ENCODE assay signal across 8 cellular contexts in the genomic region with DNA sequence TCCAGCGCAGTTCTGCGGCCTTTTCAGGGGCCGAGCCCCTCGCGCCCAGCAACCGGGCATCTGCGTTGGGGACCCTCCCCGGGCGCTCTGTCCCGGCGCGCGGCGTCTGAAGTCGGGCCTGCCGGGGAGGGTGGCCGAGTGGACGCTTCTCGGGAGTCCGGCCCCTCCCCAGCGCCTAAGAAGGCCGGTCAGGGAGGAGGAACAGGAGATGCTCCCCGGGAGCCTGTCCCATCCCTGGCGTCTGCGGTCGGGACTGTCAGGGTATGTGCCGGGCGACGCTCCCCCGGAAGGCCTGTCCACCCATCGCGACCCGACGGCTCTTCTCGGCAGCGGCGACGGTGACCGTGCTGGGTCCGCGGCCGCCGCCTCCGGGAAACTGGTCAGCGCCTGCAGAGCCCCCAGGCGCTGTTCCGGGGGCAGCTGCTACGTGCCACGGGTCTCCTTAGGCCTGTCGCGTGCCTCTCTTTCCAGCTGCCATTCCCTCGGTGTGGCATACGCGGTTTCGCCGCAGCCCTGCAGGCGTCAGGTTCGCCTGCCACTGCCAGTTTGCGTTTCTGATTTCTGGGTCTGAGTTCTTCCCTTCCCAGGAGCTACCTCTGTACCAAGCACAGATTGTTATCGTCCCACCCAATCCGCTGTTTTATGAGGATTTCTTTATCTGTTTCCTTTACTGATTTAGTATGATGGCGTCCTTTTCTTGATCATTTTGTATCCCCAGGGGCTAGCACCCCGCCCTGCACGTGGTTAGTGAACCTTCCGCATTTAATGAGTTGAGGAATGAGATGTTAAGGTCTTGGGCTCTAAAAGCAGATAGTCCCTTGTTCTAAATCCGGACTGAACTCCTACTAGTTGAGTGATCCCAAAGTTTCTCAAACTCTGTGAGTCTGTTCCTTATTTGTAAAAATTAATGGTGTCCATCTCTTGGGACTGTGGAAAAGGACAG. TPM values are rescaled to one million over a fixed set of nuclear protein-coding genes. Genes with fewer than 3 reads are reported as not detected.
DNase-seq lines count a peak whose midpoint lies in the region; ATAC-seq and TF ChIP-seq lines count a peak whose summit lies in the region.

No MANE protein-coding gene starts in this region.

- no peak for TF ChIP-seq CTCF in RWPE2 (IDR thresholded peaks at IDR 0.05; ENCODE audit: poor library complexity, severe bottlenecking)

- H3K27me3 ChIP-seq in RWPE2 (ENCODE audit: insufficient read depth, poor library complexity, severe bottlenecking): no peaks in the 10 kb centered on the region

- peaks cover 24% of the 10 kb centered on the region for H3K36me3 ChIP-seq in RWPE2 (ENCODE audit: low read depth)

- H3K27me3 Mint-ChIP-seq in activated naive CD8-positive, alpha-beta T cell: no peaks in the 10 kb centered on the region

- intact Hi-C loops in head of caudate nucleus (cut with DNase I): loop anchor here (2.0 kb wide), 1 partner anchor 22 kb away; the partner anchor contains the start of gene IFIT1

- H3K36me3 Mint-ChIP-seq in activated naive CD8-positive, alpha-beta T cell: peaks cover 8% of the 10 kb centered on the region

- peaks cover 61% of the 10 kb centered on the region for H3K4me1 Mint-ChIP-seq in activated naive CD8-positive, alpha-beta T cell (ENCODE audit: low read depth)

- H3K9me3 Mint-ChIP-seq in activated naive CD8-positive, alpha-beta T cell (ENCODE audit: low read depth): no peaks in the 10 kb centered on the region

- H3K4me1 ChIP-seq in RWPE2 (ENCODE audit: insufficient read depth, poor library complexity, severe bottlenecking): peaks cover 4% of the 10 kb centered on the region

- peak overlapping the region; percentile 54 for H3K27ac ChIP-seq in RWPE2 (ENCODE audit: poor library complexity, severe bottlenecking)

- peak; percentile 64 for DNase-seq in AG08396 (ENCODE audit: low spot score)
- DNase-seq in RWPE2 (ENCODE audit: low spot score): peak; percentile 56
- peak in 38 of 42 donors; percentile 23 to 77 (median 53) for DNase-seq in head of caudate nucleus
- peak; percentile 65 for DNase-seq in occipital lobe (lab: John Stamatoyannopoulos, UW)
- no peak for DNase-seq in NCI-H2029 treated with DMSO at 0.1 percent for 48 hours (lab: John Stamatoyannopoulos, UW)

- H3K4me3 Mint-ChIP-seq in activated naive CD8-positive, alpha-beta T cell: peak overlapping the region; percentile 92

- no peaks in the 10 kb centered on the region for H3K9me3 ChIP-seq in RWPE2 (ENCODE audit: severe bottlenecking)

- peak overlapping the region; percentile 58 for H3K4me3 ChIP-seq in RWPE2 (ENCODE audit: severe bottlenecking)

- peak overlapping the region; percentile 95 for H3K27ac Mint-ChIP-seq in activated naive CD8-positive, alpha-beta T cell

- ATAC-seq in GM18861 (IDR thresholded peaks at IDR 0.05; ENCODE audit: unreplicated experiment) (peak; percentile 27), HG03064 (IDR thresholded peaks at IDR 0.05; ENCODE audit: low read depth, unreplicated experiment) (peak; percentile 43), RWPE2 (ENCODE audit: low read depth) (peak; percentile 71)

RNA-seq across cellular contexts. Expression of gene IFIT5, which starts 0.8 kb away (rescaled TPM):
- total RNA-seq in occipital lobe: 60.7 TPM

RNA-seq across cellular contexts. Expression of gene IFIT1, which starts 22.7 kb away (rescaled TPM):
- 10.0 TPM for total RNA-seq in occipital lobe

RNA-seq across cellular contexts. Expression of gene IFIT1B, which starts 37.3 kb away (rescaled TPM):
- 2.0 TPM for total RNA-seq in occipital lobe
